Comparison of ENCODE assay signal across 1 cellular context in the genomic region with DNA sequence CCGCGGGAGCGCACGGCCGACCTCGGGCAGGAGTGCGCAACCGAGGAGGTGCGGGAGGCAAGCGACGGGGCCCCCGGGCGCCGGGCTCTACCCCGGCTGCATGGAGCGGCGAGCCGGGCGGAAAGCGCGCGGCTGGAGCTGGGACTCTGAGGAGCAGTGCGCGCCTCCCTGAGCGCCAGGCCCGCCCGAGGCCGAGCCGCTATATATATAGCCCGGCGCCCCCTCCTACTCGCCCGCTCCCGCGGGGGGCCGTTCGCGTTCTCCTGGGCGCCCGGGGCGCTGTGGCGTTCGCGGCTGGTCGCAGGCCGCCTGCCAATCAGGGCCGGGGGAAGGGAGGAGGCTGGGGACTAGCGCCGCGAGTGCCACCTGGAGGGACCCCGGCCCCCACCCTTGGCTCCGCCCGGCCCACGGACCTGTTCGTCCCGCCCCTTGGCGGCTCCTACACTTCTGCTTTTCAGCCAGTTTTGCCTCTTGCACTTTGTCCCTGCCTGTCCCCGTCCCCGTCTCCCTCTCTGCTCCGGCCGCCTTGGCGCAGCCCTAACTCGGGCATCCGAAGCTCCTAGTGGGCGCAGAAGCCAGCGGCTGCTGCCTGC.
TF ChIP-seq lines count a peak whose summit lies in the region.

A gene with protein sequence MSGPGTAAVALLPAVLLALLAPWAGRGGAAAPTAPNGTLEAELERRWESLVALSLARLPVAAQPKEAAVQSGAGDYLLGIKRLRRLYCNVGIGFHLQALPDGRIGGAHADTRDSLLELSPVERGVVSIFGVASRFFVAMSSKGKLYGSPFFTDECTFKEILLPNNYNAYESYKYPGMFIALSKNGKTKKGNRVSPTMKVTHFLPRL (minus strand): TSS at position 179 of the 593 bp plus-strand sequence. CDS start 257 bp downstream, outside the sequence.

TF ChIP-seq in A549, 52 proteins besides CTCF, POLR2A, EP300 and RAD21 (continued from another document):
- TF ChIP-seq, protein P1, sequence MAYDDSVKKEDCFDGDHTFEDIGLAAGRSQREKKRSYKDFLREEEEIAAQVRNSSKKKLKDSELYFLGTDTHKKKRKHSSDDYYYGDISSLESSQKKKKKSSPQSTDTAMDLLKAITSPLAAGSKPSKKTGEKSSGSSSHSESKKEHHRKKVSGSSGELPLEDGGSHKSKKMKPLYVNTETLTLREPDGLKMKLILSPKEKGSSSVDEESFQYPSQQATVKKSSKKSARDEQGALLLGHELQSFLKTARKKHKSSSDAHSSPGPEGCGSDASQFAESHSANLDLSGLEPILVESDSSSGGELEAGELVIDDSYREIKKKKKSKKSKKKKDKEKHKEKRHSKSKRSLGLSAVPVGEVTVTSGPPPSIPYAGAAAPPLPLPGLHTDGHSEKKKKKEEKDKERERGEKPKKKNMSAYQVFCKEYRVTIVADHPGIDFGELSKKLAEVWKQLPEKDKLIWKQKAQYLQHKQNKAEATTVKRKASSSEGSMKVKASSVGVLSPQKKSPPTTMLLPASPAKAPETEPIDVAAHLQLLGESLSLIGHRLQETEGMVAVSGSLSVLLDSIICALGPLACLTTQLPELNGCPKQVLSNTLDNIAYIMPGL (CRISPR knock-in tag; IDR thresholded peaks at IDR 0.05; ENCODE audit: borderline replicate concordance), result no peak
- TF ChIP-seq, protein P2, sequence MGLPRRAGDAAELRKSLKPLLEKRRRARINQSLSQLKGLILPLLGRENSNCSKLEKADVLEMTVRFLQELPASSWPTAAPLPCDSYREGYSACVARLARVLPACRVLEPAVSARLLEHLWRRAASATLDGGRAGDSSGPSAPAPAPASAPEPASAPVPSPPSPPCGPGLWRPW (IDR thresholded peaks at IDR 0.05), result no peak
- no peak for TF ChIP-seq ESRRA (IDR thresholded peaks at IDR 0.05; ENCODE audit: borderline replicate concordance, low read length)
- TF ChIP-seq HDAC2 (IDR thresholded peaks at IDR 0.05), result no peak
- TF ChIP-seq ZSCAN20 (CRISPR knock-in tag; IDR thresholded peaks at IDR 0.05), result no peak
- TF ChIP-seq FOXS1 (CRISPR knock-in tag; IDR thresholded peaks at IDR 0.05), result no peak
- TF ChIP-seq, protein P3, sequence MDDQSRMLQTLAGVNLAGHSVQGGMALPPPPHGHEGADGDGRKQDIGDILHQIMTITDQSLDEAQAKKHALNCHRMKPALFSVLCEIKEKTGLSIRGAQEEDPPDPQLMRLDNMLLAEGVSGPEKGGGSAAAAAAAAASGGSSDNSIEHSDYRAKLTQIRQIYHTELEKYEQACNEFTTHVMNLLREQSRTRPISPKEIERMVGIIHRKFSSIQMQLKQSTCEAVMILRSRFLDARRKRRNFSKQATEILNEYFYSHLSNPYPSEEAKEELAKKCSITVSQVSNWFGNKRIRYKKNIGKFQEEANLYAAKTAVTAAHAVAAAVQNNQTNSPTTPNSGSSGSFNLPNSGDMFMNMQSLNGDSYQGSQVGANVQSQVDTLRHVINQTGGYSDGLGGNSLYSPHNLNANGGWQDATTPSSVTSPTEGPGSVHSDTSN (IDR thresholded peaks at IDR 0.05), result no peak
- no peak for TF ChIP-seq CHD2 (IDR thresholded peaks at IDR 0.05; ENCODE audit: low read length, partially characterized antibody)
TF ChIP-seq in A549: peak in this region for 0.
